In the genomic region with DNA sequence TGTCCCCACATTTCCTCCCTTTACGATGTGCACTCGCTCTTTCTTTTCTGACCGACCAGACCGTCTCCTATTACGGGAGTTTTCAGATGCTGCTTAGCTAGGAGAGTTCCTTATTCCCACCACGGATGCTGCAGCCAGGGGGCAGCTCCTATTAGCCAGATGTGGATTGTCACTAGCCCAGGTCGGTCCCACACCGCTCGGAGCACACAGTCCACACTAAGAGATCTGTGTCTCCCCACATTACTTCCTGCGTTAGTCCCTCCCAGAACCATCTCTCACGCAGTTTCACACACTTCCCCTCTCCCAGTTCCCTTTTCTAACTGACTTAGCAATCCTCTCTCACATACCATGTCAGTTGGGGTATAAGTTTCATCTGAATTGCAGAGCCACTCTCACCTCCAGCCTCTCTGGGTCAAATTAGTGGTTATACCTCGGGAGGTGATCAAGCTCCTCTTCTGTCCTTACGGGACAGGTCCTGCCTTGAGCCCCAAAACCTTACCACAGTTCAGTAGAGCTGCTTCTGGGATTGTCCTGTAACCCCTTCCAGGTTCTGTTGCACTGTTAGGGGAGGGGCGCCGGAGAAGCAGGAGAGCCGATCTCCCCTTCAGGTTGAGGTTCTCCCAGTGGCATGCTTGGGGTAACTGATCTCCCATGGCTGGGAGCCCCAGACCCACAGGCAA, we compare ENCODE assay signal across 8 cellular contexts. TPM values are rescaled to one million over a fixed set of nuclear protein-coding genes. Genes with fewer than 3 reads are reported as not detected.
DNase-seq lines count a peak whose midpoint lies in the region; ATAC-seq and TF ChIP-seq lines count a peak whose summit lies in the region.

No MANE protein-coding gene starts in this region.

- no peak for DNase-seq in choroid plexus epithelial cell (ENCODE audit: low read depth)
- no peak for DNase-seq in stimulated activated CD4-positive, alpha-beta T cell treated with anti-CD3 and anti-CD28 coated beads, Interleukin-4, amount 100 ng/mL, for 1 hour
- DNase-seq in sigmoid colon = no peak
- no peak for DNase-seq in esophagus squamous epithelium (lab: John Stamatoyannopoulos, UW)

- WGBS in sigmoid colon, 2 donors = 27 to 43% methylated on average over 16 of the region's 16 CpGs
- WGBS in esophagus squamous epithelium, 2 donors = 71% methylated on average over 12 to 16 of the region's 16 CpGs

- H3K4me1 ChIP-seq in DOHH2 (ENCODE audit: control insufficient read depth, low read length) = peaks cover 12% of the 10 kb centered on the region
- H3K4me1 ChIP-seq in sigmoid colon = no peaks in the 10 kb centered on the region
- H3K4me1 ChIP-seq in esophagus squamous epithelium = peaks cover 0 to 47% (median 12%) of the 10 kb centered on the region in 3 donors

- H3K9me2 ChIP-seq in DOHH2 (replicated peaks; ENCODE audit: control insufficient read depth, low read length) = no peaks in the 10 kb centered on the region

- peak overlapping the region; percentile 55 for H3K4me2 ChIP-seq in DOHH2 (ENCODE audit: low read length)

- no peak for TF ChIP-seq CTCF in DOHH2 (IDR thresholded peaks at IDR 0.05; ENCODE audit: low read depth, low read length, poor library complexity, severe bottlenecking)
- TF ChIP-seq CTCF in choroid plexus epithelial cell (conservative IDR thresholded peaks at IDR 0.05; ENCODE audit: low read depth, low read length) = peak; percentile 17
- no peak for TF ChIP-seq CTCF in sigmoid colon (IDR thresholded peaks at IDR 0.05)
- TF ChIP-seq CTCF in esophagus squamous epithelium (IDR thresholded peaks at IDR 0.05) = peak in 1 of 6 experiments; percentile 8

- H3K36me3 ChIP-seq in DOHH2 (ENCODE audit: control insufficient read depth, low read length) (no peaks in the 10 kb centered on the region), sigmoid colon (no peaks in the 10 kb centered on the region), esophagus squamous epithelium (no peaks in the 10 kb centered on the region)

- intact Hi-C loops in sigmoid colon (cut with DNase I) (no loop called here), esophagus squamous epithelium (cut with DNase I) (no loop called here)

- H3K9me3 ChIP-seq in DOHH2 (ENCODE audit: control insufficient read depth, insufficient read depth, low read length) (no peaks in the 10 kb centered on the region), sigmoid colon (no peaks in the 10 kb centered on the region), esophagus squamous epithelium (no peaks in the 10 kb centered on the region)

- H3K4me3 ChIP-seq in DOHH2 (ENCODE audit: low read length) (peak overlapping the region; percentile 48), choroid plexus epithelial cell (ENCODE audit: low read depth, low read length) (no peak overlapping the region), skin epidermis (no peak overlapping the region), sigmoid colon (no peak overlapping the region), esophagus squamous epithelium (peak overlapping the region in 1 of 4 donors; percentile 1)

- no peak overlapping the region for H3K27ac ChIP-seq in DOHH2 (ENCODE audit: low read depth, low read length)
- peak overlapping the region in 13 of 21 experiments; percentile 1 to 75 (median 34) for H3K27ac ChIP-seq in skin epidermis
- no peak overlapping the region for H3K27ac ChIP-seq in sigmoid colon
- H3K27ac ChIP-seq in esophagus squamous epithelium = no peak overlapping the region

- TF ChIP-seq POLR2A in sigmoid colon (IDR thresholded peaks at IDR 0.05) (no peak), esophagus squamous epithelium (IDR thresholded peaks at IDR 0.05) (no peak)

- no peaks in the 10 kb centered on the region for H3K79me2 ChIP-seq in DOHH2 (ENCODE audit: control insufficient read depth, low read length)

- TF ChIP-seq EP300 in sigmoid colon (IDR thresholded peaks at IDR 0.05) = no peak

- H3K27me3 ChIP-seq in DOHH2 (ENCODE audit: control insufficient read depth, low read length) (no peaks in the 10 kb centered on the region), sigmoid colon (no peaks in the 10 kb centered on the region), esophagus squamous epithelium (no peaks in the 10 kb centered on the region)

- peak; percentile 85 for ATAC-seq in GM19468 (IDR thresholded peaks at IDR 0.05; ENCODE audit: extremely low read depth, unreplicated experiment)
- ATAC-seq in HG03558 (IDR thresholded peaks at IDR 0.05; ENCODE audit: extremely low read depth, unreplicated experiment) = peak; percentile 94

- no peaks in the 10 kb centered on the region for H3F3A ChIP-seq in DOHH2 (ENCODE audit: control insufficient read depth, insufficient read depth)

- H4K20me1 ChIP-seq in DOHH2 (ENCODE audit: control insufficient read depth, insufficient read depth, low read depth, low read length) = no peaks in the 10 kb centered on the region

RNA-seq across cellular contexts. Expression of gene SULT1E1, which starts 28.2 kb away (rescaled TPM):
- not detected for total RNA-seq in sigmoid colon
- polyA plus RNA-seq in sigmoid colon = under 1 TPM in 1 of 3 donors, not detected in 2; 0.69 TPM
- 10 to 100 TPM in 1 of 4 donors, under 1 TPM in 1, not detected in 2; 0.61 to 13.5 TPM for total RNA-seq in esophagus squamous epithelium

Comparison
In these comparisons a context has a peak if more than half of its experiments do, and no peak if none do; other contexts are left out.
1. H3K27ac ChIP-seq: peak in skin epidermis (13 of 21); none in DOHH2 (single experiment), sigmoid colon (0 of 4) and esophagus squamous epithelium (0 of 4).